1 cellular context compared by ENCODE assay signal in genomic region chr2:226583715-226584114, GRCh38.
TF ChIP-seq lines count a peak whose summit lies in the region.

No MANE protein-coding gene starts in this region.

TF ChIP-seq in HepG2, 621 proteins besides CTCF, POLR2A, EP300 and RAD21 (continued from another document and continues in another):
- TF ChIP-seq AFF4 (CRISPR knock-in tag; IDR thresholded peaks at IDR 0.05) (no peak), PAWR (CRISPR knock-in tag; IDR thresholded peaks at IDR 0.05; ENCODE audit: borderline replicate concordance) (no peak), ZNF260 (CRISPR knock-in tag; IDR thresholded peaks at IDR 0.05; ENCODE audit: borderline replicate concordance, low read depth) (no peak), ARID3A (IDR thresholded peaks at IDR 0.05; ENCODE audit: low read depth, low read length) (peak; percentile 81), SMAD9 (CRISPR knock-in tag; IDR thresholded peaks at IDR 0.05) (no peak), SP1 (IDR thresholded peaks at IDR 0.05) (no peak), SP1 (CRISPR knock-in tag; IDR thresholded peaks at IDR 0.05) (no peak), HDAC6 (IDR thresholded peaks at IDR 0.05; ENCODE audit: low read depth, low read length) (no peak), FOXK1 (CRISPR knock-in tag; IDR thresholded peaks at IDR 0.05; ENCODE audit: borderline replicate concordance, low read depth) (peak; percentile 77; the same call in 1 of the 2 replicates), ZNF580 (CRISPR knock-in tag; IDR thresholded peaks at IDR 0.05; ENCODE audit: borderline replicate concordance, low read depth) (no peak; the same call in 1 of the 2 replicates), ZNF746 (CRISPR knock-in tag; IDR thresholded peaks at IDR 0.05) (no peak), ZBTB3 (CRISPR knock-in tag; IDR thresholded peaks at IDR 0.05; ENCODE audit: borderline replicate concordance, low read depth) (no peak), ZMYM2 (CRISPR knock-in tag; IDR thresholded peaks at IDR 0.05) (peak; percentile 87; the same call in 1 of the 2 replicates), KDM4B (CRISPR knock-in tag; IDR thresholded peaks at IDR 0.05) (0 out of 2 replicates have a peak, but pooled peaks have one; percentile 23), ZNF264 (CRISPR knock-in tag; IDR thresholded peaks at IDR 0.05) (peak; percentile 74), ZNF678 (CRISPR knock-in tag; IDR thresholded peaks at IDR 0.05) (no peak), MLX (CRISPR knock-in tag; IDR thresholded peaks at IDR 0.05) (peak; percentile 85), GMEB1 (CRISPR knock-in tag; IDR thresholded peaks at IDR 0.05; ENCODE audit: borderline replicate concordance) (no peak), ETV6 (CRISPR knock-in tag; conservative IDR thresholded peaks at IDR 0.05) (no peak), NFE2L1 (CRISPR knock-in tag; IDR thresholded peaks at IDR 0.05; ENCODE audit: borderline replicate concordance) (no peak), RXRB (CRISPR knock-in tag; IDR thresholded peaks at IDR 0.05; ENCODE audit: borderline replicate concordance) (peak; percentile 90; the same call in 1 of the 2 replicates), GFI1 (CRISPR knock-in tag; IDR thresholded peaks at IDR 0.05; ENCODE audit: borderline replicate concordance) (peak; percentile 71), ZNF317 (CRISPR knock-in tag; IDR thresholded peaks at IDR 0.05) (peak; percentile 77), TCF7 (IDR thresholded peaks at IDR 0.05; ENCODE audit: low read depth) (peak; percentile 71), JDP2 (CRISPR knock-in tag; IDR thresholded peaks at IDR 0.05; ENCODE audit: borderline replicate concordance) (no peak), ZNF160 (CRISPR knock-in tag; IDR thresholded peaks at IDR 0.05) (0 out of 2 replicates have a peak, but pooled peaks have one; percentile 57), GZF1 (CRISPR knock-in tag; IDR thresholded peaks at IDR 0.05) (no peak), ZNF503 (CRISPR knock-in tag; IDR thresholded peaks at IDR 0.05) (peak; percentile 81; the same call in 1 of the 2 replicates), PBX2 (CRISPR knock-in tag; IDR thresholded peaks at IDR 0.05) (no peak), ZBTB49 (CRISPR knock-in tag; IDR thresholded peaks at IDR 0.05; ENCODE audit: borderline replicate concordance) (no peak), DMAP1 (CRISPR knock-in tag; IDR thresholded peaks at IDR 0.05) (peak; percentile 46; the same call in 1 of the 2 replicates), CHCHD3 (CRISPR knock-in tag; IDR thresholded peaks at IDR 0.05) (no peak), GATA4 (IDR thresholded peaks at IDR 0.05; ENCODE audit: borderline replicate concordance, low read depth) (peak; percentile 37; the same call in 1 of the 2 replicates), TFAP4 (IDR thresholded peaks at IDR 0.05; ENCODE audit: borderline replicate concordance, low read depth) (no peak), HIC2 (CRISPR knock-in tag; IDR thresholded peaks at IDR 0.05; ENCODE audit: low read depth) (peak; percentile 45; the same call in 1 of the 2 replicates), HDAC1 (CRISPR knock-in tag; IDR thresholded peaks at IDR 0.05) (peak; percentile 60), ZSCAN30 (CRISPR knock-in tag; IDR thresholded peaks at IDR 0.05) (no peak), RORA (CRISPR knock-in tag; IDR thresholded peaks at IDR 0.05) (no peak), TBX3 (IDR thresholded peaks at IDR 0.05; ENCODE audit: borderline replicate concordance) (no peak), NBN (conservative IDR thresholded peaks at IDR 0.05) (no peak), SOX5 (CRISPR knock-in tag; IDR thresholded peaks at IDR 0.05; ENCODE audit: borderline replicate concordance) (peak; percentile 88), JUN (CRISPR knock-in tag; IDR thresholded peaks at IDR 0.05) (peak; percentile 91), CBX5 (CRISPR knock-in tag; IDR thresholded peaks at IDR 0.05; ENCODE audit: borderline replicate concordance) (no peak), ZNF800 (CRISPR knock-in tag; IDR thresholded peaks at IDR 0.05) (0 out of 2 replicates have a peak, but pooled peaks have one; percentile 39), ZNF780A (CRISPR knock-in tag; IDR thresholded peaks at IDR 0.05) (no peak), MED1 (CRISPR knock-in tag; IDR thresholded peaks at IDR 0.05) (peak; percentile 97), ZNF619 (CRISPR knock-in tag; IDR thresholded peaks at IDR 0.05) (no peak), ZNF776 (CRISPR knock-in tag; IDR thresholded peaks at IDR 0.05) (no peak)
